Comparison of ENCODE assay signal across 19 cellular contexts in genomic region chr2:190714958-190715357, GRCh38.
DNase-seq lines count a peak whose midpoint lies in the region; ATAC-seq, FAIRE-seq and TF ChIP-seq lines count a peak whose summit lies in the region.
"Had no signal": no experiment of that assay in that cellular context is flagged by ENCODE, and none has a peak within 500 bp of the region (broad histone marks: within the 10 kb centered on the region; RNA-seq: fewer than 3 reads in every experiment).

No MANE protein-coding gene starts in this region.

- no peak for ATAC-seq in HG03378 (IDR thresholded peaks at IDR 0.05; ENCODE audit: unreplicated experiment)
- ATAC-seq: heart right ventricle, sciatic nerve, SK-N-SH treated with all-trans-retinoic acid at 6 μM for 48 hours, upper lobe of right lung had no signal

- no peak overlapping the region for H3K4me3 Mint-ChIP-seq in Calu3 (ENCODE audit: low read depth, unreplicated experiment)
- H3K4me3 Mint-ChIP-seq in endodermal cell, result no peak overlapping the region
- H3K4me3 Mint-ChIP-seq: activated naive CD8-positive, alpha-beta T cell treated with anti-CD3 and anti-CD28 coated beads, Interleukin-2, amount 10 ng/mL, durations not matched to agents 7 days and 5 days; CD4-positive, CD25-positive, alpha-beta regulatory T cell had no signal

- H3K9me3 ChIP-seq in adrenal gland (replicated peaks in 1 of 3) (no peaks in the 10 kb centered on the region), endodermal cell (ENCODE audit: control insufficient read depth, low read length) (peaks cover 16% of the 10 kb centered on the region)
- H3K9me3 ChIP-seq: upper lobe of right lung had no signal

- H3K4me3 ChIP-seq in bronchial epithelial cell (ENCODE audit: low read depth, low read length), result no peak overlapping the region
- no peak overlapping the region for H3K4me3 ChIP-seq in adrenal gland
- H3K4me3 ChIP-seq in endodermal cell (ENCODE audit: low read length), result no peak overlapping the region
- H3K4me3 ChIP-seq: heart right ventricle, upper lobe of right lung had no signal

- TF ChIP-seq POLR2A in adrenal gland (IDR thresholded peaks at IDR 0.05), result no peak

- CTCF ChIA-PET in Calu3 (lab: Charles Lee), result no interaction called here

- H3K27me3 ChIP-seq in bronchial epithelial cell (ENCODE audit: control insufficient read depth, insufficient read depth, low read length) (no peaks in the 10 kb centered on the region), adrenal gland (peaks cover 4% of the 10 kb centered on the region), endodermal cell (ENCODE audit: control insufficient read depth, insufficient read depth, low read length, poor library complexity, severe bottlenecking) (no peaks in the 10 kb centered on the region)
- H3K27me3 ChIP-seq: heart right ventricle, upper lobe of right lung had no signal

- BruUV-seq in Calu3 (replicated peaks; lab: Mats Ljungman, UMichigan), result no TSS peak

- H3K27ac ChIP-seq in adrenal gland (no peak overlapping the region), endodermal cell (ENCODE audit: low read depth, low read length) (no peak overlapping the region)
- H3K27ac ChIP-seq: heart right ventricle, upper lobe of right lung had no signal

- H3K9ac ChIP-seq in endodermal cell (ENCODE audit: extremely low read depth, low read length, poor library complexity, severe bottlenecking), result no peak overlapping the region

- H3K27me3 Mint-ChIP-seq in Calu3 (ENCODE audit: unreplicated experiment) (no peaks in the 10 kb centered on the region), endodermal cell (ENCODE audit: insufficient read depth) (no peaks in the 10 kb centered on the region)
- H3K27me3 Mint-ChIP-seq: activated naive CD8-positive, alpha-beta T cell treated with anti-CD3 and anti-CD28 coated beads, Interleukin-2, amount 10 ng/mL, durations not matched to agents 7 days and 5 days; CD4-positive, CD25-positive, alpha-beta regulatory T cell had no signal

- H3K9me3 Mint-ChIP-seq in Calu3 (ENCODE audit: low read depth, unreplicated experiment) (no peaks in the 10 kb centered on the region), endodermal cell (peaks cover 12% of the 10 kb centered on the region)
- H3K9me3 Mint-ChIP-seq: activated naive CD8-positive, alpha-beta T cell treated with anti-CD3 and anti-CD28 coated beads, Interleukin-2, amount 10 ng/mL, durations not matched to agents 7 days and 5 days; CD4-positive, CD25-positive, alpha-beta regulatory T cell had no signal

- TF ChIP-seq CTCF in Calu3 (IDR thresholded peaks at IDR 0.05; ENCODE audit: unreplicated experiment), result no peak
- no peak for TF ChIP-seq CTCF in bronchial epithelial cell (IDR thresholded peaks at IDR 0.05; ENCODE audit: insufficient read depth, low read length, severe bottlenecking)
- TF ChIP-seq CTCF in adrenal gland (IDR thresholded peaks at IDR 0.05), result no peak
- TF ChIP-seq CTCF in endodermal cell (conservative IDR thresholded peaks at IDR 0.05), result no peak

- H3K27ac Mint-ChIP-seq in Calu3 (ENCODE audit: unreplicated experiment) (no peak overlapping the region), endodermal cell (no peak overlapping the region)
- H3K27ac Mint-ChIP-seq: activated naive CD8-positive, alpha-beta T cell treated with anti-CD3 and anti-CD28 coated beads, Interleukin-2, amount 10 ng/mL, durations not matched to agents 7 days and 5 days; activated T-helper 2 cell treated with anti-CD3 and anti-CD28 coated beads, Interferon-gamma antibody, Interleukin-2, Interleukin-4, amounts not matched to agents 10 μg/mL and 5 μg/mL and 100 μg/mL, durations not matched to agents 14 hours and 24 hours and 36 hours had no signal

- H3K4me1 ChIP-seq in adrenal gland (replicated peaks in 1 of 2), result no peaks in the 10 kb centered on the region
- H3K4me1 ChIP-seq in endodermal cell (ENCODE audit: control insufficient read depth, insufficient read depth, low read length), result peaks cover 2% of the 10 kb centered on the region
- H3K4me1 ChIP-seq: upper lobe of right lung had no signal

- intact Hi-C loops in Calu3 (cut with micrococcal nuclease; ENCODE audit: unreplicated experiment) (no loop called here), adrenal gland (cut with DNase I) (no loop called here)

- WGBS in adrenal gland, 4 donors, result 82 to 89% (median 86%) methylated on average over 5 of the region's 5 CpGs
- WGBS in endodermal cell (ENCODE audit: insufficient coverage in 1 of 2, insufficient read length in 1 of 2), 2 experiments, result 83 to 93% methylated on average over 2 to 5 of the region's 5 CpGs

- FAIRE-seq in bronchial epithelial cell (lab: Jason Lieb, UNC), result no peak

- H3K36me3 ChIP-seq in bronchial epithelial cell (ENCODE audit: control insufficient read depth, insufficient read depth, low read length) (no peaks in the 10 kb centered on the region), adrenal gland (replicated peaks in 1 of 2) (no peaks in the 10 kb centered on the region), endodermal cell (ENCODE audit: control insufficient read depth, insufficient read depth, low read length) (no peaks in the 10 kb centered on the region)
- H3K36me3 ChIP-seq: heart right ventricle, upper lobe of right lung had no signal

- DNase-seq in Calu3 (peak; percentile 10), M059J (ENCODE audit: low read depth) (peak; percentile 49), bronchial epithelial cell (ENCODE audit: low read depth) (peak; percentile 39), kidney glomerular epithelial cell (lab: John Stamatoyannopoulos, UW) (peak; percentile 11), adrenal gland (no peak), endodermal cell (no peak), NCI-H345 (lab: John Stamatoyannopoulos, UW) (no peak)
- DNase-seq: activated naive CD8-positive, alpha-beta T cell treated with anti-CD3 and anti-CD28 coated beads, Interleukin-2, amount 10 ng/mL, durations not matched to agents 7 days and 5 days; CD4-positive, CD25-positive, alpha-beta regulatory T cell; cortex of kidney; heart right ventricle; NCI-H1694; NCI-H2171; NCI-H526 treated with DMSO at 0.1 percent for 48 hours; upper lobe of right lung had no signal

- H3K36me3 Mint-ChIP-seq in Calu3 (ENCODE audit: insufficient read depth, unreplicated experiment), result no peaks in the 10 kb centered on the region
- H3K36me3 Mint-ChIP-seq in endodermal cell (ENCODE audit: low read depth), result no peaks in the 10 kb centered on the region
- H3K36me3 Mint-ChIP-seq: CD4-positive, CD25-positive, alpha-beta regulatory T cell had no signal

- H3K4me1 Mint-ChIP-seq in Calu3 (ENCODE audit: low read depth, unreplicated experiment) (peaks cover 41% of the 10 kb centered on the region), endodermal cell (peaks cover 8% of the 10 kb centered on the region)

Comparison
In these comparisons a context has a peak if more than half of its experiments do, and no peak if none do; other contexts are left out.
1. DNase-seq: peak in Calu3 (single experiment), M059J (single experiment), bronchial epithelial cell (single experiment) and kidney glomerular epithelial cell (single experiment); none in adrenal gland (0 of 7), endodermal cell (single experiment) and NCI-H345 (single experiment).